24 cellular contexts compared by ENCODE assay signal in the genomic region with DNA sequence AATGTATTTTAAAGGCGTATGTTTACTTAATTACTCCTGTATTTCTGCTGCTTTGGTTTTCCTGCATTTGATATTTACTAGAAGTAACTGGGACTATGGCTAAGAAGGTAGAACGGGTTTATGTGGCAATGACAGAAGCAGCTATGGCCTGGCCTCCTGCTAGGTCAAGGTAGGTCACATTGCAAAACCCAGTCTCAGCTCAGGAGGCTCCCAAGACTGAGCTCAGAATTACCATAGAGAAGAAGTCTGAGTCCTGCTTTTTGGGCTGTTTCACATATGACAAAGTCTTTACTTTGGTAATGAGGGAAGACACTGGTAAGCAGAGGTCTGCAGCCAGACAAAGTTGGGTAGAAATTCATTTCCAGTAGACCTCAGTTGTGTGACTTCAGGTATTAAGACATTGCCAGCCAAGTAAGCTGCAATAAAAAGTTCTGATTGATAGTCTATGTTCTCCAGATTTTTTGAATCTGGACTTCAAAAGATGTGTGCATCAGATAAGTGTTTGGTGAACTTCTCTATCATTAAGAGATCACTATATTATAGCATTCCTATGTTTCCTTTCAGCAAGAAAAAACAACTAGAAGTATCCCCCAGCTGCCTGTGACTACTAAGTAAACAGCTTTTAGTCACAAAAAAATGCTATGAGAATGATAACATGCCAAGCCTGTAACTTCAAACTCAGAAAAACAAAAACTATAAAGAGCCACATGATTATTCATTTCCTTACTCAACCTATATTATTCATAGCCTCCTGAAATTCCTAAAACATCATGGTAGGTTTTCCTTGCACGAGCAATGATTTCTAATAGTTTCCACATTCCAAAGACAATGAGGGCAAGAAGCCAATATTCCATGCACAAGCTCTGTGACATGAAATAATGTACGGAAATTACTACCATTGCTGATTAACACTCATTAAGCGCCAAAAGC.
DNase-seq lines count a peak whose midpoint lies in the region; ATAC-seq, FAIRE-seq and TF ChIP-seq lines count a peak whose summit lies in the region.
"Had no signal": no experiment of that assay in that cellular context is flagged by ENCODE, and none has a peak within 500 bp of the region (broad histone marks: within the 10 kb centered on the region; RNA-seq: fewer than 3 reads in every experiment).

No MANE protein-coding gene starts in this region.

- H3K27ac ChIP-seq in endothelial cell of umbilical vein (ENCODE audit: insufficient read depth, low read depth, low read length) (peak overlapping the region; percentile 97), body of pancreas (no peak overlapping the region)
- H3K27ac ChIP-seq: gastroesophageal sphincter, sigmoid colon, uterus had no signal

- DNase-seq in EH (ENCODE audit: low read depth) (peak; percentile 7), NCI-H226 (peak; percentile 3), endothelial cell of umbilical vein (ENCODE audit: low read depth, low spot score) (peak; percentile 99), kidney tubule cell (ENCODE audit: low spot score) (peak; percentile 23), NCI-H345 treated with DMSO at 0.1 percent for 48 hours (lab: John Stamatoyannopoulos, UW; ENCODE audit: unreplicated experiment) (no peak), body of pancreas (no peak)
- DNase-seq in stimulated activated naive CD8-positive, alpha-beta T cell treated with anti-CD3 and anti-CD28 coated beads, Interleukin-15, Interleukin-2, amounts not matched to agents 100 U/mL and 50 U/mL, for 24 hours, result no peak
- DNase-seq in naive thymus-derived CD8-positive, alpha-beta T cell, result no peak
- DNase-seq: activated CD4-positive, CD25-positive, alpha-beta regulatory T cell; COR-L47; effector memory CD4-positive, alpha-beta T cell; EL; KG1; left ventricle myocardium superior; NCI-H1105; NCI-H2107; NCI-H526 treated with DMSO at 0.1 percent for 48 hours; occipital lobe; sigmoid colon; stimulated activated CD4-positive, alpha-beta T cell treated with anti-CD3 and anti-CD28 coated beads, Interleukin-2, amount 100 ng/mL, for 24 hours; T-helper 9 cell; uterus had no signal

- no peak overlapping the region for H3K4me3 ChIP-seq in endothelial cell of umbilical vein (replicated peaks in 1 of 3; ENCODE audit: insufficient read depth in 1 of 3, low read depth in 1 of 3, low read length in 3 of 3)
- no peak overlapping the region for H3K4me3 ChIP-seq in body of pancreas
- H3K4me3 ChIP-seq: gastroesophageal sphincter, sigmoid colon, uterus had no signal

- H3K9me3 Mint-ChIP-seq in naive thymus-derived CD8-positive, alpha-beta T cell, result peaks cover 0 to 7% (median 0%) of the 10 kb centered on the region in 9 donors

- 51 to 52% methylated on average over 5 of the region's 5 CpGs for WGBS in body of pancreas, 2 donors

- no peaks in the 10 kb centered on the region for H3K4me1 Mint-ChIP-seq in naive thymus-derived CD8-positive, alpha-beta T cell

- H3K9me3 ChIP-seq in endothelial cell of umbilical vein (replicated peaks; ENCODE audit: control insufficient read depth, insufficient read depth, low read length) (no peaks in the 10 kb centered on the region), body of pancreas (no peaks in the 10 kb centered on the region)
- H3K9me3 ChIP-seq: gastroesophageal sphincter, sigmoid colon, uterus had no signal

- POLR2A ChIA-PET in endothelial cell of umbilical vein (lab: Charles Lee), result no interaction called here
- POLR2A ChIA-PET in naive thymus-derived CD8-positive, alpha-beta T cell (lab: Charles Lee), result no interaction called here

- peak overlapping the region; percentile 3 for H2AFZ ChIP-seq in endothelial cell of umbilical vein (ENCODE audit: low read depth, low read length)

- peak overlapping the region; percentile 68 for H3K9ac ChIP-seq in endothelial cell of umbilical vein (replicated peaks; ENCODE audit: extremely low read depth, insufficient read depth, low read length)

- H3K27me3 Mint-ChIP-seq in naive thymus-derived CD8-positive, alpha-beta T cell, result no peaks in the 10 kb centered on the region

- no peaks in the 10 kb centered on the region for H3K9me1 ChIP-seq in endothelial cell of umbilical vein (replicated peaks; ENCODE audit: control insufficient read depth, extremely low read depth, insufficient read depth, low read length)

- H3K4me1 ChIP-seq in endothelial cell of umbilical vein (ENCODE audit: control insufficient read depth, extremely low read depth, insufficient read depth, low read length), result peaks cover 28% of the 10 kb centered on the region
- no peaks in the 10 kb centered on the region for H3K4me1 ChIP-seq in body of pancreas
- H3K4me1 ChIP-seq: gastroesophageal sphincter, sigmoid colon, uterus had no signal

- H3K27me3 ChIP-seq in endothelial cell of umbilical vein (ENCODE audit: control insufficient read depth in 2 of 2, insufficient read depth in 2 of 2, low read length in 2 of 2), result no peaks in the 10 kb centered on the region
- H3K27me3 ChIP-seq in body of pancreas, result no peaks in the 10 kb centered on the region
- H3K27me3 ChIP-seq: gastroesophageal sphincter, sigmoid colon, uterus had no signal

- no peaks in the 10 kb centered on the region for H3K79me2 ChIP-seq in endothelial cell of umbilical vein (ENCODE audit: control insufficient read depth, insufficient read depth, low read length)

- TF ChIP-seq POLR2A in endothelial cell of umbilical vein (IDR thresholded peaks at IDR 0.05; ENCODE audit: low read depth, low read length) (no peak), body of pancreas (IDR thresholded peaks at IDR 0.05) (no peak)

- H3K36me3 ChIP-seq in endothelial cell of umbilical vein (ENCODE audit: control insufficient read depth in 2 of 2, extremely low read depth in 1 of 2, insufficient read depth in 2 of 2, low read length in 2 of 2) (no peaks in the 10 kb centered on the region), body of pancreas (replicated peaks in 1 of 2; ENCODE audit: insufficient read depth in 1 of 2, low read depth in 2 of 2) (no peaks in the 10 kb centered on the region)
- H3K36me3 ChIP-seq: gastroesophageal sphincter, sigmoid colon, uterus had no signal

- H3K36me3 Mint-ChIP-seq in naive thymus-derived CD8-positive, alpha-beta T cell, result no peaks in the 10 kb centered on the region

- H3K4me2 ChIP-seq in endothelial cell of umbilical vein (ENCODE audit: insufficient read depth, low read length), result peak overlapping the region; percentile 62

- H3K4me3 Mint-ChIP-seq in naive thymus-derived CD8-positive, alpha-beta T cell, result no peak overlapping the region

- CTCF ChIA-PET in endothelial cell of umbilical vein (lab: Charles Lee), result interaction anchor here (0.8 to 1.6 kb wide), 5 partner anchors 9 to 298 kb away, joined by 3 to 12 read pairs (median 3); no protein-coding TSS in a partner anchor

- dilution Hi-C loops in endothelial cell of umbilical vein (cut with MboI; ENCODE audit: extremely low pct_ligation_motif_present, low sequenced_read_pairs), result no loop called here

- no peaks in the 10 kb centered on the region for H4K20me1 ChIP-seq in endothelial cell of umbilical vein (replicated peaks; ENCODE audit: control insufficient read depth, extremely low read depth, insufficient read depth, low read length)

- no peak for TF ChIP-seq CTCF in endothelial cell of umbilical vein (IDR thresholded peaks at IDR 0.05; ENCODE audit: extremely low read depth in 1 of 2, insufficient read depth in 1 of 2, low read depth in 1 of 2, low read length in 2 of 2)
- TF ChIP-seq CTCF in body of pancreas (IDR thresholded peaks at IDR 0.05), result no peak

- H3K27ac Mint-ChIP-seq in naive thymus-derived CD8-positive, alpha-beta T cell, result no peak overlapping the region

- peak; percentile 86 for FAIRE-seq in endothelial cell of umbilical vein (lab: Jason Lieb, UNC)

- BruUV-seq in endothelial cell of umbilical vein (replicated peaks; lab: Mats Ljungman, UMichigan), result TSS peak; percentile 67

- ATAC-seq in stimulated activated naive CD8-positive, alpha-beta T cell treated with anti-CD3 and anti-CD28 coated beads, Interleukin-15, Interleukin-2, amounts not matched to agents 100 U/mL and 50 U/mL, for 24 hours, result no peak
- no peak for ATAC-seq in naive thymus-derived CD8-positive, alpha-beta T cell
- no peak for ATAC-seq in body of pancreas
- ATAC-seq: gastroesophageal sphincter, HCT116, left ventricle myocardium superior had no signal

- intact Hi-C loops in endothelial cell of umbilical vein (cut with micrococcal nuclease) (loop anchor here (1.0 to 2.0 kb wide), 7 partner anchors 39 to 298 kb away; no protein-coding TSS in a partner anchor), body of pancreas (cut with DNase I) (no loop called here)

TF ChIP-seq in endothelial cell of umbilical vein, 7 proteins besides CTCF, POLR2A, EP300 and RAD21:
- TF ChIP-seq FOS (IDR thresholded peaks at IDR 0.05; ENCODE audit: borderline replicate concordance, insufficient read depth, low read length) (peak; percentile 90), MYC (IDR thresholded peaks at IDR 0.05; ENCODE audit: low read depth, low read length) (no peak), JUN (IDR thresholded peaks at IDR 0.05; ENCODE audit: borderline replicate concordance, insufficient read depth, insufficient read length, low read depth) (peak; percentile 95), POLR2AphosphoS5 (IDR thresholded peaks at IDR 0.05; ENCODE audit: insufficient read depth, low read depth, low read length) (peak; percentile 67), GATA2 (IDR thresholded peaks at IDR 0.05; ENCODE audit: insufficient read depth, insufficient read length, low read depth, low read length) (peak; percentile 93), EZH2 (IDR thresholded peaks at IDR 0.05; ENCODE audit: borderline replicate concordance, low read depth, low read length, severe bottlenecking) (no peak)
- TF ChIP-seq, protein P1, sequence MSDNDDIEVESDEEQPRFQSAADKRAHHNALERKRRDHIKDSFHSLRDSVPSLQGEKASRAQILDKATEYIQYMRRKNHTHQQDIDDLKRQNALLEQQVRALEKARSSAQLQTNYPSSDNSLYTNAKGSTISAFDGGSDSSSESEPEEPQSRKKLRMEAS (IDR thresholded peaks at IDR 0.05; ENCODE audit: insufficient read depth, insufficient read length), result no peak
TF ChIP-seq in endothelial cell of umbilical vein: peak in this region for 4.

Comparison
In these comparisons a context has a peak if more than half of its experiments do, and no peak if none do; other contexts are left out.
1. DNase-seq: peak in EH (single experiment), NCI-H226 (single experiment), endothelial cell of umbilical vein (single experiment) and kidney tubule cell (single experiment); none in stimulated activated naive CD8-positive, alpha-beta T cell treated with anti-CD3 and anti-CD28 coated beads, Interleukin-15, Interleukin-2, amounts not matched to agents 100 U/mL and 50 U/mL, for 24 hours (single experiment), naive thymus-derived CD8-positive, alpha-beta T cell (0 of 10), NCI-H345 treated with DMSO at 0.1 percent for 48 hours (single experiment) and body of pancreas (0 of 4).